In the genomic region with DNA sequence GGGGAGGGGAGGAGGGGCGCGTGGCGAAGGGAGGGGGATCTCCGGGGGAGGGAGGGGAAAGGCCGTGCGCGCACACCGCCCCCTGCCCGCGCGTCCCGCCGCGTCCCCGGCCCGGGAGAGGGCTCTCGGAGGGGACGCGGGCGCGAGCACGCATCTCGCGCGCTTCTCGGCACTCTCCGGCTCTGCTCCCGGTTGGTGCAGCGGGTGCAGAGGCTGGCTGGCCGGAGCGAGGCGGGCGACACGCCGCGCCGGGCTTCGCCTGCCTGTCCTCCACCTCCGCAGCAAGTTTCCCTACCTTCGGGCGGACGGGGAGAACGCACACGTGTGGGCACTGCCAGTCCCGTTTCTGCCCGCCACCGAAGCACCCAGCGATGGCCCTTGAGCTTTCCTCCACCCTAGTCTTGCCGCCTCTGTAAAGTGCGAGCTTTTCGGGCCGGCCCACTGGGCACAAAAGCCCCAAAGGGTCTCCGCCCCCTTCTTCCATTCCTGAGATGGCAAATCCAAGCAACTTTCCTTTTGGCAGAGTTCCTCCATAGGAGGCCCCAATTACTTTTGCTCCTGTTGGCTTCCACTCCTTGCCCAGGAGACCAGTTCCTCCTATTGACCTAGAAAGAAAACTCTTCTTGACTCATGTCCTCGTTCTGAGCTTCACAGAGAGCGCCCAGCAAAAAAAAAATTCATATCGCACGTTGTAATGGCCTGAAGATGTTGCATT, we compare ENCODE assay signal across 8 cellular contexts. TPM values are rescaled to one million over a fixed set of nuclear protein-coding genes. Genes with fewer than 3 reads are reported as not detected.
DNase-seq lines count a peak whose midpoint lies in the region; ATAC-seq and TF ChIP-seq lines count a peak whose summit lies in the region.

No MANE protein-coding gene starts in this region.

- peak; percentile 31 for ATAC-seq in GM18861 (IDR thresholded peaks at IDR 0.05; ENCODE audit: unreplicated experiment)
- ATAC-seq in HG03095 (IDR thresholded peaks at IDR 0.05; ENCODE audit: unreplicated experiment) = peak; percentile 49
- ATAC-seq in lung (ENCODE audit: insufficient read depth, low FRiP score) = peak; percentile 70

- in situ Hi-C loops in ACHN (cut with HindIII; ENCODE audit: low pct_ligation_motif_present, low pct_unique_long_range_greater_than_20kb, low sequenced_read_pairs) = no loop called here

- WGBS in ectodermal cell, 2 experiments = 3 to 4% methylated on average over 57 of the region's 57 CpGs
- 1 to 2% methylated on average over 41 to 57 of the region's 57 CpGs for WGBS in lung, 2 donors

- DNase-seq in ACHN (peak; percentile 88), NCI-H345 (lab: John Stamatoyannopoulos, UW) (peak; percentile 87), lung (ENCODE audit: low spot score) (peak; percentile 70)
- DNase-seq in activated CD4-positive, alpha-beta T cell treated with anti-CD3 and anti-CD28 coated beads, Interleukin-2, amount 10 ng/mL, durations not matched to agents 24 days and 14 days = peak; percentile 93
- peak; percentile 54 to 73 (median 71) for DNase-seq in stimulated activated CD4-positive, alpha-beta T cell treated with anti-CD3 and anti-CD28 coated beads, TNF-alpha, amount 100 ng/mL, for 48 hours (ENCODE audit: low read depth in 3 of 3)

- peaks cover 36% of the 10 kb centered on the region for H3K36me3 Mint-ChIP-seq in activated CD4-positive, alpha-beta T cell treated with anti-CD3 and anti-CD28 coated beads, Interleukin-2, amount 10 ng/mL, durations not matched to agents 24 days and 14 days (ENCODE audit: low read depth)

- H3K4me1 ChIP-seq in ectodermal cell (ENCODE audit: control insufficient read depth, insufficient read depth, low read length) = peaks cover 26% of the 10 kb centered on the region
- peaks cover 7 to 20% of the 10 kb centered on the region in 2 donors for H3K4me1 ChIP-seq in lung (ENCODE audit: control insufficient read depth in 2 of 2, insufficient read depth in 2 of 2, low read length in 2 of 2)

- H3K27me3 ChIP-seq in ectodermal cell (ENCODE audit: control insufficient read depth, insufficient read depth, low read length, poor library complexity, severe bottlenecking) (no peaks in the 10 kb centered on the region), lung (ENCODE audit: control insufficient read depth, insufficient read depth) (no peaks in the 10 kb centered on the region)

- H3K9me3 Mint-ChIP-seq in activated CD4-positive, alpha-beta T cell treated with anti-CD3 and anti-CD28 coated beads, Interleukin-2, amount 10 ng/mL, durations not matched to agents 24 days and 14 days = no peaks in the 10 kb centered on the region

- no peak for TF ChIP-seq CTCF in lung (IDR thresholded peaks at IDR 0.05; ENCODE audit: control extremely low read depth, extremely low read depth)

- H3K27ac ChIP-seq in ectodermal cell (ENCODE audit: insufficient read depth, low read depth, low read length, poor library complexity, severe bottlenecking) (peak overlapping the region; percentile 97), lung (ENCODE audit: low read depth in 1 of 2, low read length in 1 of 2) (peak overlapping the region; percentile 94 to 99)

- H3K4me1 Mint-ChIP-seq in activated CD4-positive, alpha-beta T cell treated with anti-CD3 and anti-CD28 coated beads, Interleukin-2, amount 10 ng/mL, durations not matched to agents 24 days and 14 days = peaks cover 50% of the 10 kb centered on the region

- peak overlapping the region; percentile 95 for H3K27ac Mint-ChIP-seq in activated CD4-positive, alpha-beta T cell treated with anti-CD3 and anti-CD28 coated beads, Interleukin-2, amount 10 ng/mL, durations not matched to agents 24 days and 14 days

- H3K4me3 Mint-ChIP-seq in activated CD4-positive, alpha-beta T cell treated with anti-CD3 and anti-CD28 coated beads, Interleukin-2, amount 10 ng/mL, durations not matched to agents 24 days and 14 days = peak overlapping the region; percentile 96

- intact Hi-C loops in activated CD4-positive, alpha-beta T cell treated with anti-CD3 and anti-CD28 coated beads, Interleukin-2, amount 10 ng/mL, durations not matched to agents 24 days and 14 days (cut with micrococcal nuclease) = loop anchor here (1.0 to 2.0 kb wide), 8 partner anchors 18 to 320 kb away; a partner anchor contains a TSS

- no peaks in the 10 kb centered on the region for H3K27me3 Mint-ChIP-seq in activated CD4-positive, alpha-beta T cell treated with anti-CD3 and anti-CD28 coated beads, Interleukin-2, amount 10 ng/mL, durations not matched to agents 24 days and 14 days

- no peaks in the 10 kb centered on the region for H3K9me3 ChIP-seq in ectodermal cell (ENCODE audit: control insufficient read depth, low read length)
- H3K9me3 ChIP-seq in lung (ENCODE audit: control insufficient read depth in 2 of 2, insufficient read depth in 1 of 2, low read length in 1 of 2) = no peaks in the 10 kb centered on the region

- H3K4me3 ChIP-seq in ectodermal cell (ENCODE audit: insufficient read depth, low read depth, low read length) (peak overlapping the region; percentile 71), lung (peak overlapping the region; percentile 87)

- peaks cover 30% of the 10 kb centered on the region for H3K36me3 ChIP-seq in ectodermal cell (ENCODE audit: control insufficient read depth, insufficient read depth, low read length)
- H3K36me3 ChIP-seq in lung (ENCODE audit: control insufficient read depth in 2 of 2, insufficient read depth in 2 of 2, low read length in 2 of 2) = peaks cover 18 to 20% of the 10 kb centered on the region in 2 donors

RNA-seq across cellular contexts. Expression of a gene that starts 0.4 kb away (rescaled TPM):
- total RNA-seq in activated CD4-positive, alpha-beta T cell treated with anti-CD3 and anti-CD28 coated beads, Interleukin-2, amount 10 ng/mL, durations not matched to agents 24 days and 14 days = 21.6 and 25.6 TPM in 2 replicates
- polyA plus RNA-seq in ectodermal cell (2013, experiment 1 of 4) = 29.3 TPM
- 28.5 TPM for polyA plus RNA-seq in ectodermal cell (2013, experiment 2 of 4)
- 22.2 TPM for polyA plus RNA-seq in ectodermal cell (2013, experiment 3 of 4)
- 23.1 TPM for polyA plus RNA-seq in ectodermal cell (2013, experiment 4 of 4)
- total RNA-seq in lung = 10 to 100 TPM; 30.1 to 48.8 TPM
- polyA plus RNA-seq in lung = 10 to 100 TPM; 21.7 to 36.5 TPM

RNA-seq across cellular contexts. Expression of a gene that starts 0.6 kb away (rescaled TPM):
- 44.0 and 50.5 TPM in 2 replicates for total RNA-seq in activated CD4-positive, alpha-beta T cell treated with anti-CD3 and anti-CD28 coated beads, Interleukin-2, amount 10 ng/mL, durations not matched to agents 24 days and 14 days
- polyA plus RNA-seq in ectodermal cell (2013, experiment 1 of 4) = 53.1 TPM
- 62.0 TPM for polyA plus RNA-seq in ectodermal cell (2013, experiment 2 of 4)
- polyA plus RNA-seq in ectodermal cell (2013, experiment 3 of 4) = 36.8 TPM
- polyA plus RNA-seq in ectodermal cell (2013, experiment 4 of 4) = 43.9 TPM
- 10 to 100 TPM; 28.0 to 37.4 TPM for total RNA-seq in lung
- polyA plus RNA-seq in lung = 1 to 10 TPM; 7.8 to 8.6 TPM

RNA-seq across cellular contexts. Expression of a gene that starts 26.0 kb away (rescaled TPM):
- 226 and 239 TPM in 2 replicates for total RNA-seq in activated CD4-positive, alpha-beta T cell treated with anti-CD3 and anti-CD28 coated beads, Interleukin-2, amount 10 ng/mL, durations not matched to agents 24 days and 14 days
- not detected for polyA plus RNA-seq in ectodermal cell (2013, experiment 1 of 4)
- polyA plus RNA-seq in ectodermal cell (2013, experiment 2 of 4) = 0.21 TPM
- 1.1 TPM for polyA plus RNA-seq in ectodermal cell (2013, experiment 3 of 4)
- 0.57 TPM for polyA plus RNA-seq in ectodermal cell (2013, experiment 4 of 4)
- 1 to 10 TPM; 2.3 to 7.9 TPM for total RNA-seq in lung
- polyA plus RNA-seq in lung = 1 to 10 TPM; 3.9 to 6.1 TPM

RNA-seq across cellular contexts. Expression of a gene that starts 50.9 kb away (rescaled TPM):
- total RNA-seq in activated CD4-positive, alpha-beta T cell treated with anti-CD3 and anti-CD28 coated beads, Interleukin-2, amount 10 ng/mL, durations not matched to agents 24 days and 14 days = 57.2 and 58.5 TPM in 2 replicates
- polyA plus RNA-seq in ectodermal cell (2013, experiment 1 of 4) = 39.9 TPM
- 33.6 TPM for polyA plus RNA-seq in ectodermal cell (2013, experiment 2 of 4)
- 36.6 TPM for polyA plus RNA-seq in ectodermal cell (2013, experiment 3 of 4)
- polyA plus RNA-seq in ectodermal cell (2013, experiment 4 of 4) = 37.9 TPM
- 10 to 100 TPM; 27.8 to 29.7 TPM for total RNA-seq in lung
- polyA plus RNA-seq in lung = 10 to 100 TPM; 12.0 to 14.2 TPM

Comparison
In these comparisons a context has a peak if more than half of its experiments do, and no peak if none do; other contexts are left out.
1. Peak in every context shown above with its lines: DNase-seq, ATAC-seq, H3K4me3 ChIP-seq and H3K27ac ChIP-seq.
2. RNA of a gene that starts 26.0 kb away (total RNA-seq): 226 to 239 TPM in activated CD4-positive, alpha-beta T cell treated with anti-CD3 and anti-CD28 coated beads, Interleukin-2, amount 10 ng/mL, durations not matched to agents 24 days and 14 days; 2.3 to 7.9 TPM in lung; every median in the first group is over 10 times any median in the second.